In genomic region chr16:30368792-30369090, GRCh38 we compare ENCODE assay signal across 8 cellular contexts. TPM values are rescaled to one million over a fixed set of nuclear protein-coding genes. Genes with fewer than 3 reads are reported as not detected.
DNase-seq lines count a peak whose midpoint lies in the region; ATAC-seq, FAIRE-seq and TF ChIP-seq lines count a peak whose summit lies in the region.

No MANE protein-coding gene starts in this region.

- H3K9me3 Mint-ChIP-seq in activated CD4-positive, alpha-beta memory T cell treated with anti-CD3 and anti-CD28 coated beads for 36 hours: no peaks in the 10 kb centered on the region

- peak overlapping the region; percentile 79 to 87 for H3K4me3 ChIP-seq in HCT116 (replicated peaks in 1 of 2; ENCODE audit: low read depth in 1 of 2, low read length in 2 of 2)
- H3K4me3 ChIP-seq in hepatocyte: peak overlapping the region; percentile 85
- H3K4me3 ChIP-seq in small intestine (ENCODE audit: low read depth in 1 of 2, low read length in 2 of 2): peak overlapping the region in 1 of 2 donors; percentile 93

- BruUV-seq in HCT116 (replicated peaks; lab: Mats Ljungman, UMichigan): no TSS peak

- no peaks in the 10 kb centered on the region for H3K9me2 ChIP-seq in HCT116 (ENCODE audit: insufficient read depth)
- H3K9me2 ChIP-seq in hepatocyte (replicated peaks; ENCODE audit: insufficient read depth): no peaks in the 10 kb centered on the region

- H3K4me3 Mint-ChIP-seq in activated CD4-positive, alpha-beta memory T cell treated with anti-CD3 and anti-CD28 coated beads for 36 hours: peak overlapping the region; percentile 91

- H2AFZ ChIP-seq in HCT116 (ENCODE audit: low read depth, low read length, poor library complexity, severe bottlenecking) (no peak overlapping the region), hepatocyte (no peak overlapping the region)

- DNase-seq in HCT116 (ENCODE audit: low read depth, low spot score) (no peak), hepatocyte (ENCODE audit: low spot score) (no peak), small intestine (no peak), T-helper 9 cell (no peak), NCI-H526 (lab: John Stamatoyannopoulos, UW) (no peak), NCI-H1092 (lab: John Stamatoyannopoulos, UW) (no peak)
- DNase-seq in activated CD4-positive, alpha-beta memory T cell treated with anti-CD3 and anti-CD28 coated beads for 36 hours: no peak

- 46% methylated on average over 4 of the region's 4 CpGs for WGBS in hepatocyte (ENCODE audit: low lambda C conversion rate, missing lambda C conversion rate)
- 0 to 8% (median 5%) methylated on average over 4 of the region's 4 CpGs for WGBS in small intestine, 3 donors

- peak overlapping the region; percentile 84; the same call in 1 of the 2 replicates for H3K27ac ChIP-seq in HCT116 (ENCODE audit: low read depth, low read length)
- peak overlapping the region; percentile 68 for H3K27ac ChIP-seq in hepatocyte
- peak overlapping the region; percentile 28 to 65 for H3K27ac ChIP-seq in small intestine (ENCODE audit: low read depth in 1 of 2, low read length in 1 of 2)

- H4K20me1 ChIP-seq in HCT116 (ENCODE audit: insufficient read depth) (no peaks in the 10 kb centered on the region), hepatocyte (ENCODE audit: insufficient read depth, poor library complexity, severe bottlenecking) (peaks cover 47% of the 10 kb centered on the region)

- TF ChIP-seq POLR2A in HCT116 (IDR thresholded peaks at IDR 0.05; ENCODE audit: borderline replicate concordance, extremely low read depth, insufficient read depth, insufficient read length): no peak

- H3K36me3 ChIP-seq in HCT116 (ENCODE audit: control insufficient read depth in 1 of 2, insufficient read depth in 2 of 2, low read length in 2 of 2) (peaks cover 14% of the 10 kb centered on the region in 2 experiments), hepatocyte (replicated peaks; ENCODE audit: insufficient read depth, low read depth) (no peaks in the 10 kb centered on the region), small intestine (ENCODE audit: control insufficient read depth in 2 of 2, insufficient read depth in 2 of 2, low read length in 2 of 2) (peaks cover 3 to 6% of the 10 kb centered on the region in 2 donors)

- CTCF ChIA-PET in HCT116 (lab: Charles Lee): no interaction called here
- CTCF ChIA-PET in activated CD4-positive, alpha-beta memory T cell treated with anti-CD3 and anti-CD28 coated beads for 36 hours (lab: Charles Lee): interaction anchor here (2.0 to 3.4 kb wide), 2 partner anchors 14 to 41 kb away, joined by 11 to 18 read pairs; partner anchors contain the start of gene SEPTIN1

- no peaks in the 10 kb centered on the region for H3K9me3 ChIP-seq in HCT116 (ENCODE audit: control insufficient read depth in 1 of 2, insufficient read depth in 1 of 2, low read depth in 1 of 2, low read length in 2 of 2)
- no peaks in the 10 kb centered on the region for H3K9me3 ChIP-seq in hepatocyte (ENCODE audit: low read depth)
- H3K9me3 ChIP-seq in small intestine (ENCODE audit: control insufficient read depth, low read depth): no peaks in the 10 kb centered on the region

- peaks cover 41% of the 10 kb centered on the region for H3K4me1 Mint-ChIP-seq in activated CD4-positive, alpha-beta memory T cell treated with anti-CD3 and anti-CD28 coated beads for 36 hours (ENCODE audit: low read depth)

- ATAC-seq in HCT116 (no peak), HG02759 (IDR thresholded peaks at IDR 0.05; ENCODE audit: unreplicated experiment) (no peak)

- TF ChIP-seq CTCF in HCT116 (IDR thresholded peaks at IDR 0.05 in 2 of 3, conservative IDR thresholded peaks at IDR 0.05 in 1 of 3; ENCODE audit: borderline replicate concordance in 1 of 3, insufficient read depth in 1 of 3, low read depth in 2 of 3, low read length in 2 of 3) (no peak), hepatocyte (IDR thresholded peaks at IDR 0.05; ENCODE audit: poor library complexity) (no peak)

- H3K36me3 Mint-ChIP-seq in activated CD4-positive, alpha-beta memory T cell treated with anti-CD3 and anti-CD28 coated beads for 36 hours: peaks cover 36% of the 10 kb centered on the region

- peak overlapping the region; percentile 82 for H3K9ac ChIP-seq in HCT116 (ENCODE audit: low read length)

- H3K4me1 ChIP-seq in HCT116 (ENCODE audit: control insufficient read depth in 1 of 2, insufficient read depth in 2 of 2, low read length in 2 of 2) (peaks cover 18 to 30% of the 10 kb centered on the region in 2 experiments), hepatocyte (ENCODE audit: insufficient read depth) (peaks cover 12% of the 10 kb centered on the region), small intestine (ENCODE audit: control insufficient read depth in 2 of 2, insufficient read depth in 1 of 2, low read depth in 1 of 2, low read length in 1 of 2) (no peaks in the 10 kb centered on the region)

- POLR2A ChIA-PET in HCT116 (lab: Charles Lee): no interaction called here
- POLR2A ChIA-PET in activated CD4-positive, alpha-beta memory T cell treated with anti-CD3 and anti-CD28 coated beads for 36 hours (lab: Charles Lee): interaction anchor here (0.9 to 3.5 kb wide), 6 partner anchors 14 to 41 kb away, joined by 3 to 16 read pairs (median 4); partner anchors contain the start of genes SEPTIN1 and ZNF771

- RAD21 ChIA-PET in HCT116 (lab: Charles Lee; ENCODE audit: low non-redundant PET in 1 of 2, low total read pairs in 2 of 2, uncharacterized antibody in 2 of 2, unreplicated experiment in 2 of 2): no interaction called here

- H3K27me3 Mint-ChIP-seq in activated CD4-positive, alpha-beta memory T cell treated with anti-CD3 and anti-CD28 coated beads for 36 hours: peaks cover 3% of the 10 kb centered on the region

- H3K79me2 ChIP-seq in HCT116 (ENCODE audit: insufficient read depth, low read length) (peaks cover 60% of the 10 kb centered on the region), hepatocyte (peaks cover 62% of the 10 kb centered on the region)

- intact Hi-C loops in HCT116 (cut with micrococcal nuclease): no loop called here
- intact Hi-C loops in activated CD4-positive, alpha-beta memory T cell treated with anti-CD3 and anti-CD28 coated beads for 36 hours (cut with micrococcal nuclease): no loop called here

- peak overlapping the region; percentile 49 for H3K27ac Mint-ChIP-seq in activated CD4-positive, alpha-beta memory T cell treated with anti-CD3 and anti-CD28 coated beads for 36 hours

- H3K4me2 ChIP-seq in HCT116 (ENCODE audit: low read length): peak overlapping the region; percentile 92
- peak overlapping the region; percentile 96 for H3K4me2 ChIP-seq in hepatocyte

- no peak for FAIRE-seq in small intestine (lab: Jason Lieb, UNC)

- H3K27me3 ChIP-seq in HCT116 (ENCODE audit: insufficient read depth, low read length) (no peaks in the 10 kb centered on the region), hepatocyte (no peaks in the 10 kb centered on the region), small intestine (ENCODE audit: control insufficient read depth in 2 of 2, insufficient read depth in 2 of 2, low read length in 2 of 2) (no peaks in the 10 kb centered on the region)

- no peak for TF ChIP-seq RAD21 in HCT116 (IDR thresholded peaks at IDR 0.05; ENCODE audit: low read depth)

TF ChIP-seq in HCT116, 20 proteins besides CTCF, POLR2A, EP300 and RAD21 (continues in another document):
- TF ChIP-seq SIN3A (IDR thresholded peaks at IDR 0.05; ENCODE audit: low read depth): no peak
- TF ChIP-seq MAX (IDR thresholded peaks at IDR 0.05): no peak
- TF ChIP-seq ELF1 (IDR thresholded peaks at IDR 0.05; ENCODE audit: borderline replicate concordance, low read depth): no peak

RNA-seq across cellular contexts. Expression of gene TBC1D10B, which starts 1.6 kb away (rescaled TPM):
- 49.2 TPM for total RNA-seq in HCT116 (2021; ENCODE audit: unreplicated experiment)
- polyA plus RNA-seq in HCT116 (2012): 35.5 and 38.1 TPM in 2 replicates
- 10 to 100 TPM; 54.7 to 54.8 TPM for total RNA-seq in activated CD4-positive, alpha-beta memory T cell treated with anti-CD3 and anti-CD28 coated beads for 36 hours
- 21.4 and 29.3 TPM in 2 replicates for total RNA-seq in hepatocyte
- 33.3 and 37.9 TPM in 2 replicates for polyA plus RNA-seq in hepatocyte
- 10 to 100 TPM; 30.8 to 46.1 (median 43.0) TPM for polyA plus RNA-seq in small intestine

RNA-seq across cellular contexts. Expression of gene MYL11, which starts 5.9 kb away (rescaled TPM):
- total RNA-seq in HCT116 (2021; ENCODE audit: unreplicated experiment) (not detected), hepatocyte (4.0 TPM in 1 of 2 replicates, not detected in the other)
- 0.46 and 1.4 TPM in 2 replicates for polyA plus RNA-seq in HCT116 (2012)
- 1 to 10 TPM in 1 of 2 experiments, under 1 TPM in 1; 0.83 to 1.6 TPM for total RNA-seq in activated CD4-positive, alpha-beta memory T cell treated with anti-CD3 and anti-CD28 coated beads for 36 hours
- polyA plus RNA-seq in hepatocyte (2.2 and 5.3 TPM in 2 replicates), small intestine (1 to 10 TPM in 1 of 3 donors, under 1 TPM in 1, not detected in 1; 0.82 to 1.9 TPM)

RNA-seq across cellular contexts. Expression of gene SEPTIN1, which starts 13.6 kb away (rescaled TPM):
- total RNA-seq in HCT116 (2021; ENCODE audit: unreplicated experiment) (3.4 TPM), hepatocyte (not detected in 2 replicates)
- polyA plus RNA-seq in HCT116 (2012): 2.3 and 2.4 TPM in 2 replicates
- total RNA-seq in activated CD4-positive, alpha-beta memory T cell treated with anti-CD3 and anti-CD28 coated beads for 36 hours: 100 to 1,000 TPM; 199 to 202 TPM
- polyA plus RNA-seq in hepatocyte (1.5 and 2.3 TPM in 2 replicates), small intestine (10 to 100 TPM in 1 of 3 donors, 1 to 10 TPM in 2; 5.6 to 21.1 (median 7.2) TPM)

RNA-seq across cellular contexts. Expression of gene CD2BP2, which starts 13.6 kb away (rescaled TPM):
- total RNA-seq in HCT116 (2021; ENCODE audit: unreplicated experiment) (51.8 TPM), hepatocyte (44.2 and 45.1 TPM in 2 replicates)
- 24.9 and 27.4 TPM in 2 replicates for polyA plus RNA-seq in HCT116 (2012)
- 10 to 100 TPM; 60.7 to 61.4 TPM for total RNA-seq in activated CD4-positive, alpha-beta memory T cell treated with anti-CD3 and anti-CD28 coated beads for 36 hours
- polyA plus RNA-seq in hepatocyte (37.6 and 41.0 TPM in 2 replicates), small intestine (10 to 100 TPM; 30.0 to 43.5 (median 36.6) TPM)

RNA-seq across cellular contexts. Expression of gene ZNF48, which starts 26.5 kb away (rescaled TPM):
- total RNA-seq in HCT116 (2021; ENCODE audit: unreplicated experiment) (17.9 TPM), hepatocyte (7.7 and 8.0 TPM in 2 replicates)
- 12.8 and 15.5 TPM in 2 replicates for polyA plus RNA-seq in HCT116 (2012)
- total RNA-seq in activated CD4-positive, alpha-beta memory T cell treated with anti-CD3 and anti-CD28 coated beads for 36 hours: 10 to 100 TPM; 13.1 to 13.6 TPM
- polyA plus RNA-seq in hepatocyte (6.1 and 7.1 TPM in 2 replicates), small intestine (1 to 10 TPM; 1.6 to 7.0 (median 1.8) TPM)

Comparison
In these comparisons a context has a peak if more than half of its experiments do, and no peak if none do; other contexts are left out.
1. RNA of gene SEPTIN1, which starts 13.6 kb away (total RNA-seq): 199 to 202 TPM in activated CD4-positive, alpha-beta memory T cell treated with anti-CD3 and anti-CD28 coated beads for 36 hours; 3.4 TPM in HCT116 (single experiment) and not detected in hepatocyte; every median in the first group is over 10 times any median in the second.
2. Peak in every context shown above with its lines, with median percentiles within 50 percentile points of each other: H3K27ac ChIP-seq.